Comparison of ENCODE assay signal across 2 cellular contexts in the genomic region with DNA sequence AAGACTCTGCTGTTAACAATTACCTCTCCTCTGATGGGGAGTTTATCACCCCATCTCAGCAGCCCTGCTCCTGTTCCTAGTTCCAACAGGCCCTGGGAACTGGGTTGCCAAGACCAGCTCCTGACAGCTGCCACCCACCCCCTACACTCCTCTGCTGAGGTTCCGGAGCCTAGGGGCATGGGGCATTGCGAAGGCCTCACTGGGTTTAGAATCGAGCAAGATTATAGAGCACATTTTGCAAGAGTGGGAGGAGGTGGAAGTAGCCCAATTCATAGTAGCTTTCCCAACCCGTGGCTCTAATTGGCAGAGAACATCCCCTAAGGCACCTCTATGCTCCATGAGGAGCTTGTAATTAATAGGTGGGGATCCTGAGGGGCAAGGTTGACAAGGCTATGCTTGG.
TF ChIP-seq lines count a peak whose summit lies in the region.

No MANE protein-coding gene starts in this region.

TF ChIP-seq in SK-N-SH, 30 proteins besides CTCF, POLR2A, EP300 and RAD21:
- TF ChIP-seq TAF1 (IDR thresholded peaks at IDR 0.05; ENCODE audit: borderline replicate concordance, low read depth, low read length) (no peak), YY1 (IDR thresholded peaks at IDR 0.05; ENCODE audit: low read depth) (no peak), SMC3 (IDR thresholded peaks at IDR 0.05; ENCODE audit: low read depth, low read length) (no peak), NRF1 (IDR thresholded peaks at IDR 0.05; ENCODE audit: low read depth, low read length) (no peak), SIN3A (IDR thresholded peaks at IDR 0.05; ENCODE audit: borderline replicate concordance, low read depth, low read length) (no peak), FOXM1 (IDR thresholded peaks at IDR 0.05; ENCODE audit: low read depth) (no peak), MEF2A (IDR thresholded peaks at IDR 0.05; ENCODE audit: borderline replicate concordance, low read depth) (no peak), FOSL2 (IDR thresholded peaks at IDR 0.05; ENCODE audit: borderline replicate concordance, low read depth) (no peak), TCF12 (IDR thresholded peaks at IDR 0.05) (no peak)
- TF ChIP-seq, protein P1, sequence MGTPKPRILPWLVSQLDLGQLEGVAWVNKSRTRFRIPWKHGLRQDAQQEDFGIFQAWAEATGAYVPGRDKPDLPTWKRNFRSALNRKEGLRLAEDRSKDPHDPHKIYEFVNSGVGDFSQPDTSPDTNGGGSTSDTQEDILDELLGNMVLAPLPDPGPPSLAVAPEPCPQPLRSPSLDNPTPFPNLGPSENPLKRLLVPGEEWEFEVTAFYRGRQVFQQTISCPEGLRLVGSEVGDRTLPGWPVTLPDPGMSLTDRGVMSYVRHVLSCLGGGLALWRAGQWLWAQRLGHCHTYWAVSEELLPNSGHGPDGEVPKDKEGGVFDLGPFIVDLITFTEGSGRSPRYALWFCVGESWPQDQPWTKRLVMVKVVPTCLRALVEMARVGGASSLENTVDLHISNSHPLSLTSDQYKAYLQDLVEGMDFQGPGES (IDR thresholded peaks at IDR 0.05; ENCODE audit: low read depth, low read length) = no peak
- TF ChIP-seq, protein P2, sequence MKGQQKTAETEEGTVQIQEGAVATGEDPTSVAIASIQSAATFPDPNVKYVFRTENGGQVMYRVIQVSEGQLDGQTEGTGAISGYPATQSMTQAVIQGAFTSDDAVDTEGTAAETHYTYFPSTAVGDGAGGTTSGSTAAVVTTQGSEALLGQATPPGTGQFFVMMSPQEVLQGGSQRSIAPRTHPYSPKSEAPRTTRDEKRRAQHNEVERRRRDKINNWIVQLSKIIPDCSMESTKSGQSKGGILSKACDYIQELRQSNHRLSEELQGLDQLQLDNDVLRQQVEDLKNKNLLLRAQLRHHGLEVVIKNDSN (IDR thresholded peaks at IDR 0.05; ENCODE audit: borderline replicate concordance, low read depth) = no peak

TF ChIP-seq in SK-N-SH treated with all-trans-retinoic acid at 6 μM for 48 hours, 23 proteins besides CTCF, POLR2A, EP300 and RAD21:
- TF ChIP-seq, protein P3, sequence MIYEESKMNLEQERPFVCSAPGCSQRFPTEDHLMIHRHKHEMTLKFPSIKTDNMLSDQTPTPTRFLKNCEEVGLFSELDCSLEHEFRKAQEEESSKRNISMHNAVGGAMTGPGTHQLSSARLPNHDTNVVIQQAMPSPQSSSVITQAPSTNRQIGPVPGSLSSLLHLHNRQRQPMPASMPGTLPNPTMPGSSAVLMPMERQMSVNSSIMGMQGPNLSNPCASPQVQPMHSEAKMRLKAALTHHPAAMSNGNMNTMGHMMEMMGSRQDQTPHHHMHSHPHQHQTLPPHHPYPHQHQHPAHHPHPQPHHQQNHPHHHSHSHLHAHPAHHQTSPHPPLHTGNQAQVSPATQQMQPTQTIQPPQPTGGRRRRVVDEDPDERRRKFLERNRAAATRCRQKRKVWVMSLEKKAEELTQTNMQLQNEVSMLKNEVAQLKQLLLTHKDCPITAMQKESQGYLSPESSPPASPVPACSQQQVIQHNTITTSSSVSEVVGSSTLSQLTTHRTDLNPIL (CRISPR knock-in tag; IDR thresholded peaks at IDR 0.05; ENCODE audit: low read depth) = no peak
- TF ChIP-seq RARB (CRISPR knock-in tag; IDR thresholded peaks at IDR 0.05) (no peak), SNAI2 (CRISPR knock-in tag; IDR thresholded peaks at IDR 0.05) (no peak), ZNF8 (CRISPR knock-in tag; IDR thresholded peaks at IDR 0.05) (no peak), BACH2 (CRISPR knock-in tag; IDR thresholded peaks at IDR 0.05; ENCODE audit: borderline replicate concordance) (no peak), CSDC2 (CRISPR knock-in tag; IDR thresholded peaks at IDR 0.05) (no peak), PPARA (CRISPR knock-in tag; IDR thresholded peaks at IDR 0.05; ENCODE audit: borderline replicate concordance) (no peak), ISL1 (CRISPR knock-in tag; IDR thresholded peaks at IDR 0.05) (no peak), ARNTL (CRISPR knock-in tag; IDR thresholded peaks at IDR 0.05; ENCODE audit: borderline replicate concordance, low read depth) (no peak), GLIS3 (CRISPR knock-in tag; IDR thresholded peaks at IDR 0.05) (no peak), ESRRG (CRISPR knock-in tag; IDR thresholded peaks at IDR 0.05) (no peak), ZFP30 (CRISPR knock-in tag; IDR thresholded peaks at IDR 0.05) (no peak), ZNF565 (CRISPR knock-in tag; conservative IDR thresholded peaks at IDR 0.05; ENCODE audit: low read depth) (no peak), OSR1 (CRISPR knock-in tag; IDR thresholded peaks at IDR 0.05) (no peak), ZC3H10 (CRISPR knock-in tag; IDR thresholded peaks at IDR 0.05) (no peak), ZNF70 (CRISPR knock-in tag; IDR thresholded peaks at IDR 0.05) (no peak), ZFP3 (CRISPR knock-in tag; IDR thresholded peaks at IDR 0.05) (no peak)
- TF ChIP-seq, protein P4, sequence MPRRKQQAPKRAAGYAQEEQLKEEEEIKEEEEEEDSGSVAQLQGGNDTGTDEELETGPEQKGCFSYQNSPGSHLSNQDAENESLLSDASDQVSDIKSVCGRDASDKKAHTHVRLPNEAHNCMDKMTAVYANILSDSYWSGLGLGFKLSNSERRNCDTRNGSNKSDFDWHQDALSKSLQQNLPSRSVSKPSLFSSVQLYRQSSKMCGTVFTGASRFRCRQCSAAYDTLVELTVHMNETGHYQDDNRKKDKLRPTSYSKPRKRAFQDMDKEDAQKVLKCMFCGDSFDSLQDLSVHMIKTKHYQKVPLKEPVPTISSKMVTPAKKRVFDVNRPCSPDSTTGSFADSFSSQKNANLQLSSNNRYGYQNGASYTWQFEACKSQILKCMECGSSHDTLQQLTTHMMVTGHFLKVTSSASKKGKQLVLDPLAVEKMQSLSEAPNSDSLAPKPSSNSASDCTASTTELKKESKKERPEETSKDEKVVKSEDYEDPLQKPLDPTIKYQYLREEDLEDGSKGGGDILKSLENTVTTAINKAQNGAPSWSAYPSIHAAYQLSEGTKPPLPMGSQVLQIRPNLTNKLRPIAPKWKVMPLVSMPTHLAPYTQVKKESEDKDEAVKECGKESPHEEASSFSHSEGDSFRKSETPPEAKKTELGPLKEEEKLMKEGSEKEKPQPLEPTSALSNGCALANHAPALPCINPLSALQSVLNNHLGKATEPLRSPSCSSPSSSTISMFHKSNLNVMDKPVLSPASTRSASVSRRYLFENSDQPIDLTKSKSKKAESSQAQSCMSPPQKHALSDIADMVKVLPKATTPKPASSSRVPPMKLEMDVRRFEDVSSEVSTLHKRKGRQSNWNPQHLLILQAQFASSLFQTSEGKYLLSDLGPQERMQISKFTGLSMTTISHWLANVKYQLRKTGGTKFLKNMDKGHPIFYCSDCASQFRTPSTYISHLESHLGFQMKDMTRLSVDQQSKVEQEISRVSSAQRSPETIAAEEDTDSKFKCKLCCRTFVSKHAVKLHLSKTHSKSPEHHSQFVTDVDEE (CRISPR knock-in tag; IDR thresholded peaks at IDR 0.05) = no peak
- TF ChIP-seq, protein P5, sequence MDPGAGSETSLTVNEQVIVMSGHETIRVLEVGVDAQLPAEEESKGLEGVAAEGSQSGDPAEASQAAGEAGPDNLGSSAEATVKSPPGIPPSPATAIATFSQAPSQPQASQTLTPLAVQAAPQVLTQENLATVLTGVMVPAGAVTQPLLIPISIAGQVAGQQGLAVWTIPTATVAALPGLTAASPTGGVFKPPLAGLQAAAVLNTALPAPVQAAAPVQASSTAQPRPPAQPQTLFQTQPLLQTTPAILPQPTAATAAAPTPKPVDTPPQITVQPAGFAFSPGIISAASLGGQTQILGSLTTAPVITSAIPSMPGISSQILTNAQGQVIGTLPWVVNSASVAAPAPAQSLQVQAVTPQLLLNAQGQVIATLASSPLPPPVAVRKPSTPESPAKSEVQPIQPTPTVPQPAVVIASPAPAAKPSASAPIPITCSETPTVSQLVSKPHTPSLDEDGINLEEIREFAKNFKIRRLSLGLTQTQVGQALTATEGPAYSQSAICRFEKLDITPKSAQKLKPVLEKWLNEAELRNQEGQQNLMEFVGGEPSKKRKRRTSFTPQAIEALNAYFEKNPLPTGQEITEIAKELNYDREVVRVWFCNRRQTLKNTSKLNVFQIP (CRISPR knock-in tag; IDR thresholded peaks at IDR 0.05; ENCODE audit: borderline replicate concordance, low read depth) = no peak
- TF ChIP-seq, protein P6, sequence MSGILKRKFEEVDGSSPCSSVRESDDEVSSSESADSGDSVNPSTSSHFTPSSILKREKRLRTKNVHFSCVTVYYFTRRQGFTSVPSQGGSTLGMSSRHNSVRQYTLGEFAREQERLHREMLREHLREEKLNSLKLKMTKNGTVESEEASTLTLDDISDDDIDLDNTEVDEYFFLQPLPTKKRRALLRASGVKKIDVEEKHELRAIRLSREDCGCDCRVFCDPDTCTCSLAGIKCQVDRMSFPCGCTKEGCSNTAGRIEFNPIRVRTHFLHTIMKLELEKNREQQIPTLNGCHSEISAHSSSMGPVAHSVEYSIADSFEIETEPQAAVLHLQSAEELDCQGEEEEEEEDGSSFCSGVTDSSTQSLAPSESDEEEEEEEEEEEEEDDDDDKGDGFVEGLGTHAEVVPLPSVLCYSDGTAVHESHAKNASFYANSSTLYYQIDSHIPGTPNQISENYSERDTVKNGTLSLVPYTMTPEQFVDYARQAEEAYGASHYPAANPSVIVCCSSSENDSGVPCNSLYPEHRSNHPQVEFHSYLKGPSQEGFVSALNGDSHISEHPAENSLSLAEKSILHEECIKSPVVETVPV (CRISPR knock-in tag; IDR thresholded peaks at IDR 0.05) = no peak
